ENCODE assay signal across 39 cellular contexts in the genomic region with DNA sequence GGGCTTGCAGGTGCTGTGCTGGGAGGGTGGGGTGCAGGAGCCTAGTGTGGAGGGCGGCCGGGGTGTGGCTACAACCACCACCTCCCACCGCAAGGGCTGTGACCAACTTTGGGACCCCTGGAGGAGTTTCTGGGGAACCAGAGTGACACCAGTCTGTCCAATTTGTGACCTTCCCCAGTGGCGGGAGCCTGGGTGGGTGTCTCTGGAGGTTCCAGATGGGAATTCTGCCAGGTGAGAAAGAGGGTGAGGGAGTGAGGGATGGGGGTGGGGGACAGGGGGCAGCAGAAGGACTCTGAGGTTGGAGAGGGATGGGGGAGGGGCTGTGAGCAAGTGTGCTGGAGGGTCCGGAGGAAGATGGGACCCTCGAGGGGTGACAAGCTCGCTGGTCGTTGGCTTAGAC. TPM values are rescaled to one million over a fixed set of nuclear protein-coding genes. Genes with fewer than 3 reads are reported as not detected.
"Had no signal": no experiment of that assay in that cellular context is flagged by ENCODE, and none has a peak within 500 bp of the region (broad histone marks: within the 10 kb centered on the region; RNA-seq: fewer than 3 reads in every experiment).

No MANE protein-coding gene starts in this region.

- H3K36me3 ChIP-seq: MG63 had no signal

- H3K9me3 ChIP-seq: MG63 had no signal

- DNase-seq: Kasumi-1, MG63, MM.1S, MV-4-11, NCI-H1048, NCI-H1092, NCI-H1092 treated with DMSO at 0.1 percent for 48 hours, NCI-H1105, NCI-H1105 treated with DMSO at 0.1 percent for 48 hours, NCI-H1417, NCI-H1417 treated with DMSO at 0.1 percent for 48 hours, NCI-H1436, NCI-H1436 treated with DMSO at 0.1 percent for 48 hours, NCI-H146, NCI-H1694, NCI-H1694 treated with DMSO at 0.1 percent for 48 hours, NCI-H187, NCI-H187 treated with DMSO at 0.1 percent for 48 hours, NCI-H1930, NCI-H2029, NCI-H2029 treated with DMSO at 0.1 percent for 48 hours, NCI-H2081, NCI-H2081 treated with DMSO at 0.1 percent for 48 hours, NCI-H2107, NCI-H2171, NCI-H2171 treated with DMSO at 0.1 percent for 48 hours, NCI-H2227 treated with DMSO at 0.1 percent for 48 hours, NCI-H226, NCI-H345, NCI-H446, NCI-H446 treated with DMSO at 0.1 percent for 48 hours, NCI-H510A, NCI-H510A treated with DMSO at 0.1 percent for 48 hours, NCI-H524, NCI-H524 treated with DMSO at 0.1 percent for 48 hours had no signal

- H3K4me3 ChIP-seq: MG63 had no signal

RNA-seq across cellular contexts. Expression of gene CACNA1B, which starts 4.2 kb away (rescaled TPM):
- total RNA-seq: LHCN-M2, M059J, MCF 10A, NCI-H460 had no signal
